In genomic region chr1:99645699-99646531, GRCh38 we compare ENCODE assay signal across 1 cellular context.
TF ChIP-seq lines count a peak whose summit lies in the region.

Gene PALMD (plus strand): TSS chr1:99646113. CDS start chr1:99646318, 205 bp downstream.

TF ChIP-seq in K562, 482 proteins besides CTCF, POLR2A, EP300 and RAD21 (continued from another document and continues in another):
- TF ChIP-seq MGA (IDR thresholded peaks at IDR 0.05) (peak; percentile 39), HSF4 (CRISPR knock-in tag; IDR thresholded peaks at IDR 0.05; ENCODE audit: borderline replicate concordance) (no peak), RBFOX2 (IDR thresholded peaks at IDR 0.05; ENCODE audit: low read depth, low read length) (peak; percentile 24; the same call in 1 of the 2 replicates), HNRNPK (IDR thresholded peaks at IDR 0.05; ENCODE audit: low read depth, low read length, poor library complexity, severe bottlenecking) (no peak), TEAD2 (tag; IDR thresholded peaks at IDR 0.05) (no peak), TBP (optimal IDR thresholded peaks at IDR 0.05; ENCODE audit: low read depth, low read length) (peak; percentile 50), MAFG (tag; conservative IDR thresholded peaks at IDR 0.05) (0 out of 2 replicates have a peak, but pooled peaks have one; percentile 15), MAFF (IDR thresholded peaks at IDR 0.05; ENCODE audit: low read length) (peak; percentile 25; the same call in 1 of the 2 replicates), MED1 (CRISPR knock-in tag; IDR thresholded peaks at IDR 0.05; ENCODE audit: borderline replicate concordance) (no peak), MYC (IDR thresholded peaks at IDR 0.05; ENCODE audit: low read depth, low read length) (peak; percentile 20; the same call in 1 of the 2 replicates), MYC (CRISPR knock-in tag; IDR thresholded peaks at IDR 0.05; ENCODE audit: borderline replicate concordance, low read depth) (no peak), XRCC3 (IDR thresholded peaks at IDR 0.05) (no peak), MLLT1 (IDR thresholded peaks at IDR 0.05) (0 out of 4 replicates have a peak, but pooled peaks of 1 of the 2 experiments have one; percentile 14), PTBP1 (IDR thresholded peaks at IDR 0.05; ENCODE audit: low read depth, low read length) (no peak), HMGN3 (IDR thresholded peaks at IDR 0.05; ENCODE audit: borderline replicate concordance, extremely low read depth, insufficient read length, low read depth, low read length) (no peak), FOXK2 (conservative IDR thresholded peaks at IDR 0.05 in 1 of 2, IDR thresholded peaks at IDR 0.05 in 1 of 2; ENCODE audit: low read depth in 2 of 2) (0 out of 4 replicates have a peak, but pooled peaks of 1 of the 2 experiments have one; percentile 18), CLOCK (CRISPR knock-in tag; IDR thresholded peaks at IDR 0.05; ENCODE audit: borderline replicate concordance) (no peak), ATF3 (IDR thresholded peaks at IDR 0.05) (no peak), ATF3 (CRISPR knock-in tag; conservative IDR thresholded peaks at IDR 0.05) (no peak), SETDB1 (IDR thresholded peaks at IDR 0.05; ENCODE audit: low read length) (no peak), NFXL1 (CRISPR knock-in tag; IDR thresholded peaks at IDR 0.05) (no peak), CAMTA2 (CRISPR knock-in tag; conservative IDR thresholded peaks at IDR 0.05) (no peak), ARID2 (IDR thresholded peaks at IDR 0.05) (no peak), E4F1 (CRISPR knock-in tag; IDR thresholded peaks at IDR 0.05; ENCODE audit: borderline replicate concordance) (no peak), TARDBP (IDR thresholded peaks at IDR 0.05) (no peak), IFI16 (CRISPR knock-in tag; IDR thresholded peaks at IDR 0.05) (no peak), C11orf30 (IDR thresholded peaks at IDR 0.05; ENCODE audit: low read depth) (peak; percentile 39; the same call in 1 of the 2 replicates), ZNF280B (CRISPR knock-in tag; IDR thresholded peaks at IDR 0.05) (no peak), MAZ (CRISPR knock-in tag; conservative IDR thresholded peaks at IDR 0.05 in 1 of 2, IDR thresholded peaks at IDR 0.05 in 1 of 2) (peak in 1 of 2 experiments; percentile 20; a peak in 1 of 4 replicates), HDAC8 (tag; IDR thresholded peaks at IDR 0.05) (no peak), SNRNP70 (optimal IDR thresholded peaks at IDR 0.05; ENCODE audit: low read depth, low read length) (no peak), CREM (IDR thresholded peaks at IDR 0.05; ENCODE audit: low read depth) (no peak), BCOR (IDR thresholded peaks at IDR 0.05) (no peak), TCF3 (CRISPR knock-in tag; IDR thresholded peaks at IDR 0.05) (0 out of 2 replicates have a peak, but pooled peaks have one; percentile 10), ZFP36 (IDR thresholded peaks at IDR 0.05; ENCODE audit: low read depth, low read length, partially characterized antibody) (peak; percentile 5), NR4A1 (CRISPR knock-in tag; IDR thresholded peaks at IDR 0.05) (no peak), NR4A1 (tag; IDR thresholded peaks at IDR 0.05) (0 out of 2 replicates have a peak, but pooled peaks have one; percentile 31), TCFL5 (CRISPR knock-in tag; conservative IDR thresholded peaks at IDR 0.05) (no peak), HEY1 (CRISPR knock-in tag; IDR thresholded peaks at IDR 0.05; ENCODE audit: borderline replicate concordance) (no peak), ZC3H11A (IDR thresholded peaks at IDR 0.05; ENCODE audit: low read depth, low read length) (no peak), ZZZ3 (IDR thresholded peaks at IDR 0.05) (no peak)
